ENCODE assay signal across 12 cellular contexts in genomic region chr13:23770428-23770827, GRCh38.
"Had no signal": no experiment of that assay in that cellular context is flagged by ENCODE, and none has a peak within 500 bp of the region (broad histone marks: within the 10 kb centered on the region; RNA-seq: fewer than 3 reads in every experiment).

No MANE protein-coding gene starts in this region.

- H3K4me3 ChIP-seq: body of pancreas, coronary artery, sigmoid colon, upper lobe of right lung had no signal

- ATAC-seq: body of pancreas; effector memory CD8-positive, alpha-beta T cell; left colon; natural killer cell; upper lobe of right lung had no signal

- H3K4me1 ChIP-seq: body of pancreas, sigmoid colon, upper lobe of right lung had no signal

- H3K36me3 ChIP-seq: sigmoid colon, upper lobe of right lung had no signal

- DNase-seq: body of pancreas; central memory CD4-positive, alpha-beta T cell; effector memory CD8-positive, alpha-beta T cell; erythroblast; hypothalamus; left colon; natural killer cell; sigmoid colon; stimulated activated CD4-positive, alpha-beta T cell treated with anti-CD3 and anti-CD28 coated beads, Interleukin-12 subunit alpha, Interleukin-12 subunit beta, amount 100 ng/mL, for 4 hours; stimulated activated naive CD4-positive, alpha-beta T cell treated with Interleukin-2 at 50 U/mL for 16 hours; upper lobe of right lung had no signal

- H3K9me3 ChIP-seq: body of pancreas, sigmoid colon, upper lobe of right lung had no signal

- H3K27ac ChIP-seq: body of pancreas, coronary artery, sigmoid colon, upper lobe of right lung had no signal

- H3K27me3 ChIP-seq: body of pancreas, sigmoid colon, upper lobe of right lung had no signal
